In genomic region chr7:47405921-47406765, GRCh38 we compare ENCODE assay signal across 8 cellular contexts.
DNase-seq lines count a peak whose midpoint lies in the region; ATAC-seq and TF ChIP-seq lines count a peak whose summit lies in the region.

No MANE protein-coding gene starts in this region.

- no peak overlapping the region for H3K14ac ChIP-seq in IMR-90 (replicated peaks; ENCODE audit: low read depth, low read length)

- H3K56ac ChIP-seq in IMR-90 (ENCODE audit: extremely low read depth, insufficient read depth, low read length), result no peak overlapping the region

- no peak overlapping the region for H4K91ac ChIP-seq in IMR-90 (ENCODE audit: insufficient read depth, low read depth, low read length)

- in situ Hi-C loops in IMR-90 (cut with MboI; ENCODE audit: low sequenced_read_pairs), result no loop called here

- H3K23ac ChIP-seq in IMR-90 (ENCODE audit: low read depth, low read length), result no peak overlapping the region

- no peak overlapping the region for H3K4ac ChIP-seq in IMR-90 (ENCODE audit: low read depth, low read length)

- H3K9me3 ChIP-seq in IMR-90 (ENCODE audit: control insufficient read depth, insufficient read depth, low read length) (no peaks in the 10 kb centered on the region), stomach (no peaks in the 10 kb centered on the region)

- no peak overlapping the region for H3K27ac ChIP-seq in IMR-90 (ENCODE audit: insufficient read depth, low read length)
- H3K27ac ChIP-seq in stomach, result peak overlapping the region; percentile 69 to 84 (median 76)

- H4K20me1 ChIP-seq in IMR-90 (ENCODE audit: insufficient read depth, low read length), result peaks cover 29% of the 10 kb centered on the region; the same call in 1 of the 2 replicates

- H4K5ac ChIP-seq in IMR-90 (ENCODE audit: low read depth, low read length), result no peak overlapping the region

- no peak for TF ChIP-seq EP300 in stomach (IDR thresholded peaks at IDR 0.05)

- no peak overlapping the region for H2AFZ ChIP-seq in IMR-90 (replicated peaks; ENCODE audit: low read length, poor library complexity)

- H2AK9ac ChIP-seq in IMR-90 (replicated peaks; ENCODE audit: low read depth, low read length, poor library complexity), result no peak overlapping the region

- POLR2A ChIA-PET in IMR-90 (lab: Charles Lee; ENCODE audit: unreplicated experiment), result no interaction called here

- H3K9me1 ChIP-seq in IMR-90 (ENCODE audit: insufficient read depth, low read length), result peaks cover 29% of the 10 kb centered on the region; the same call in 1 of the 2 replicates

- BruUV-seq in IMR-90 (replicated peaks; lab: Mats Ljungman, UMichigan), result no TSS peak

- H3K18ac ChIP-seq in IMR-90 (ENCODE audit: low read depth, low read length), result no peak overlapping the region

- no peak for TF ChIP-seq CTCF in IMR-90 (conservative IDR thresholded peaks at IDR 0.05; ENCODE audit: low read depth, low read length)
- TF ChIP-seq CTCF in stomach (IDR thresholded peaks at IDR 0.05), result no peak

- H3K79me1 ChIP-seq in IMR-90 (ENCODE audit: low read depth in 1 of 2, low read length in 2 of 2), result peaks cover 23 to 80% of the 10 kb centered on the region in 2 experiments

- dilution Hi-C loops in IMR-90 (cut with HindIII; ENCODE audit: low sequenced_read_pairs, unreplicated experiment), result no loop called here

- H3K27me3 ChIP-seq in IMR-90 (ENCODE audit: control insufficient read depth, insufficient read depth, low read length), result no peaks in the 10 kb centered on the region
- no peaks in the 10 kb centered on the region for H3K27me3 ChIP-seq in stomach

- H2BK5ac ChIP-seq in IMR-90 (ENCODE audit: low read depth, low read length, poor library complexity, severe bottlenecking), result no peak overlapping the region

- ATAC-seq in IMR-90 (ENCODE audit: low read depth) (peak; percentile 11; the same call in 1 of the 2 replicates), left colon (peak; percentile 85), GM19455 (IDR thresholded peaks at IDR 0.05; ENCODE audit: unreplicated experiment) (no peak), GM18867 (IDR thresholded peaks at IDR 0.05; ENCODE audit: unreplicated experiment) (no peak), GM18517 (IDR thresholded peaks at IDR 0.05; ENCODE audit: unreplicated experiment) (no peak)

- H3K36me3 ChIP-seq in IMR-90 (ENCODE audit: control insufficient read depth, insufficient read depth, low read length), result peaks cover 55% of the 10 kb centered on the region
- peaks cover 9 to 50% (median 22%) of the 10 kb centered on the region in 4 donors for H3K36me3 ChIP-seq in stomach

- WGBS in IMR-90 (ENCODE audit: extremely low coverage in 2 of 2, insufficient read length in 1 of 2), 2 experiments, result 43% methylated on average over 6 of the region's 13 CpGs; no CpG with 5 or more reads in 1 of the 2 experiments
- 16 to 40% (median 20%) methylated on average over 12 to 13 of the region's 13 CpGs for WGBS in stomach, 5 donors

- H3K4me1 ChIP-seq in IMR-90 (ENCODE audit: control insufficient read depth, insufficient read depth, low read length), result peaks cover 21% of the 10 kb centered on the region
- H3K4me1 ChIP-seq in stomach, result peaks cover 44 to 89% (median 77%) of the 10 kb centered on the region in 4 donors

- H2BK20ac ChIP-seq in IMR-90 (ENCODE audit: low read depth, low read length), result no peak overlapping the region

- CTCF ChIA-PET in IMR-90 (lab: Yijun Ruan, JAX), result no interaction called here

- intact Hi-C loops in IMR-90 (cut with micrococcal nuclease) (no loop called here), left colon (cut with DNase I, micrococcal nuclease) (no loop called here), stomach (cut with DNase I; ENCODE audit: low total_unique reads) (no loop called here)

- no peak overlapping the region for H2BK120ac ChIP-seq in IMR-90 (ENCODE audit: low read depth, low read length)

- no peak overlapping the region for H3K4me2 ChIP-seq in IMR-90 (ENCODE audit: low read depth, low read length)

- no peak overlapping the region for H2BK15ac ChIP-seq in IMR-90 (ENCODE audit: low read depth, low read length)

- TF ChIP-seq POLR2A in IMR-90 (IDR thresholded peaks at IDR 0.05; ENCODE audit: low read depth, low read length), result no peak
- TF ChIP-seq POLR2A in stomach (IDR thresholded peaks at IDR 0.05), result no peak

- no peak overlapping the region for H3K4me3 ChIP-seq in IMR-90 (ENCODE audit: insufficient read depth, low read depth, low read length)
- no peak overlapping the region for H3K4me3 ChIP-seq in stomach

- DNase-seq in IMR-90, result peak; percentile 41
- DNase-seq in cerebellar cortex (ENCODE audit: low spot score), result peak; percentile 82
- peak; percentile 72 to 80 for DNase-seq in left colon
- DNase-seq in stomach, result peak; percentile 93
- DNase-seq in NCI-H446 treated with DMSO at 0.1 percent for 48 hours (lab: John Stamatoyannopoulos, UW), result no peak

- H3K9ac ChIP-seq in IMR-90 (ENCODE audit: low read depth, low read length), result no peak overlapping the region

- 0 out of 2 replicates have a peak overlapping the region, but pooled peaks have one; percentile 30 for H2AK5ac ChIP-seq in IMR-90 (ENCODE audit: low read depth, low read length)

- no peak overlapping the region for H4K8ac ChIP-seq in IMR-90 (ENCODE audit: low read depth in 2 of 2, low read length in 2 of 2)

- no peak for TF ChIP-seq RAD21 in IMR-90 (IDR thresholded peaks at IDR 0.05; ENCODE audit: low read length)

TF ChIP-seq in IMR-90, 13 proteins besides CTCF, POLR2A, EP300 and RAD21:
- TF ChIP-seq BHLHE40 (IDR thresholded peaks at IDR 0.05; ENCODE audit: low read depth, low read length) (no peak), MAZ (IDR thresholded peaks at IDR 0.05; ENCODE audit: borderline replicate concordance, low read depth, low read length) (peak; percentile 19; the same call in 1 of the 2 replicates), ELK1 (IDR thresholded peaks at IDR 0.05; ENCODE audit: borderline replicate concordance, low read depth, low read length) (no peak), NFE2L2 (IDR thresholded peaks at IDR 0.05; ENCODE audit: low read depth, low read length) (no peak)

Comparison
In these comparisons a context has a peak if more than half of its experiments do, and no peak if none do; other contexts are left out.
1. ATAC-seq: peak in IMR-90 (single experiment) and left colon (single experiment); none in GM19455 (single experiment), GM18867 (single experiment) and GM18517 (single experiment).